Comparison of ENCODE assay signal across 8 cellular contexts in genomic region chr3:32467333-32468070, GRCh38. TPM values are rescaled to one million over a fixed set of nuclear protein-coding genes. Genes with fewer than 3 reads are reported as not detected.
A peak's percentile ranks its signal among the peaks of the same experiment; 100 is the strongest.
DNase-seq lines count a peak whose midpoint lies in the region; ATAC-seq, FAIRE-seq and TF ChIP-seq lines count a peak whose summit lies in the region.

No MANE protein-coding gene starts in this region.

- whole genome bisulfite sequencing in A549 (ENCODE audit: missing lambda C conversion rate), result 39% methylated on average over 29 of the region's 41 CpGs

- peaks cover 34% of the 10 kb centered on the region for H3K4me1 Mint-ChIP-seq in activated CD8-positive, alpha-beta T cell treated with anti-CD3 and anti-CD28 coated beads, Interleukin-2, amount 10 ng/mL, durations not matched to agents 7 days and 5 days (ENCODE audit: low read depth)
- H3K4me1 Mint-ChIP-seq in effector memory CD8-positive, alpha-beta T cell (ENCODE audit: low read depth in 2 of 2), result peaks cover 11 to 27% of the 10 kb centered on the region in 2 donors

- CTCF ChIA-PET in A549 (lab: Yijun Ruan, JAX), result interaction anchor here (0.6 to 7.2 kb wide), 62 partner anchors 11 to 1618 kb away, joined by 3 to 132 read pairs (median 5); partner anchors contain the start of gene CMTM6
- CTCF ChIA-PET in activated CD8-positive, alpha-beta T cell treated with anti-CD3 and anti-CD28 coated beads, Interleukin-2, amount 10 ng/mL, durations not matched to agents 7 days and 5 days (lab: Charles Lee), result interaction anchor here (0.6 to 6.0 kb wide), 52 partner anchors 8 to 291 kb away, joined by 3 to 107 read pairs (median 6); partner anchors contain the start of genes CMTM6, CMTM7 and CMTM8

- H3K27ac ChIP-seq in A549, result no peak overlapping the region

- POLR2A ChIA-PET in A549 (lab: Yijun Ruan, JAX), result interaction anchor here (1.2 kb wide), 1 partner anchor 76 kb away, joined by 5 read pairs; the partner anchor contains the start of gene CMTM7
- POLR2A ChIA-PET in activated CD8-positive, alpha-beta T cell treated with anti-CD3 and anti-CD28 coated beads, Interleukin-2, amount 10 ng/mL, durations not matched to agents 7 days and 5 days (lab: Charles Lee), result interaction anchor here (1.2 to 1.9 kb wide), 3 partner anchors 29 to 95 kb away, joined by 3 to 8 read pairs (median 6); no protein-coding TSS in a partner anchor

- FAIRE-seq in A549 (lab: Jason Lieb, UNC) (no peak), GM18507 (lab: Jason Lieb, UNC) (peak; percentile 33)

- TF ChIP-seq CTCF in A549 (IDR thresholded peaks at IDR 0.05), result peak; percentile 97

- TF ChIP-seq POLR2A in A549 (IDR thresholded peaks at IDR 0.05; ENCODE audit: low read length), result no peak

- H3K4me3 Mint-ChIP-seq in activated CD8-positive, alpha-beta T cell treated with anti-CD3 and anti-CD28 coated beads, Interleukin-2, amount 10 ng/mL, durations not matched to agents 7 days and 5 days, result peak overlapping the region; percentile 17
- H3K4me3 Mint-ChIP-seq in effector memory CD8-positive, alpha-beta T cell, result peak overlapping the region in 1 of 2 donors; percentile 32

- peak; percentile 81 to 88 for TF ChIP-seq RAD21 in A549 (conservative IDR thresholded peaks at IDR 0.05 in 1 of 2, IDR thresholded peaks at IDR 0.05 in 1 of 2)

- H3K4me1 ChIP-seq in A549, result peaks cover 17% of the 10 kb centered on the region

- peaks cover 14% of the 10 kb centered on the region for H3K36me3 Mint-ChIP-seq in activated CD8-positive, alpha-beta T cell treated with anti-CD3 and anti-CD28 coated beads, Interleukin-2, amount 10 ng/mL, durations not matched to agents 7 days and 5 days (ENCODE audit: low read depth)
- no peaks in the 10 kb centered on the region for H3K36me3 Mint-ChIP-seq in effector memory CD8-positive, alpha-beta T cell (ENCODE audit: insufficient read depth)

- no peaks in the 10 kb centered on the region for H3K9me3 ChIP-seq in A549

- H3K27me3 Mint-ChIP-seq in activated CD8-positive, alpha-beta T cell treated with anti-CD3 and anti-CD28 coated beads, Interleukin-2, amount 10 ng/mL, durations not matched to agents 7 days and 5 days (ENCODE audit: low read depth), result no peaks in the 10 kb centered on the region
- no peaks in the 10 kb centered on the region for H3K27me3 Mint-ChIP-seq in effector memory CD8-positive, alpha-beta T cell

- peak overlapping the region; percentile 53 for H3K4me2 ChIP-seq in A549

- no peaks in the 10 kb centered on the region for H3K9me3 Mint-ChIP-seq in activated CD8-positive, alpha-beta T cell treated with anti-CD3 and anti-CD28 coated beads, Interleukin-2, amount 10 ng/mL, durations not matched to agents 7 days and 5 days (ENCODE audit: insufficient read depth)
- H3K9me3 Mint-ChIP-seq in effector memory CD8-positive, alpha-beta T cell, result no peaks in the 10 kb centered on the region

- no peak for TF ChIP-seq EP300 in A549 (IDR thresholded peaks at IDR 0.05)

- peak; percentile 91 to 95 for ATAC-seq in A549
- peak; percentile 69 for ATAC-seq in HG03066 (IDR thresholded peaks at IDR 0.05; ENCODE audit: low read depth, unreplicated experiment)
- peak; percentile 90 for ATAC-seq in activated CD8-positive, alpha-beta T cell treated with anti-CD3 and anti-CD28 coated beads, Interleukin-2, amount 10 ng/mL, durations not matched to agents 7 days and 5 days
- peak; percentile 96 for ATAC-seq in effector memory CD8-positive, alpha-beta T cell (replicated peaks)

- DNase-seq in A549 (ENCODE audit: low read depth in 1 of 2, low spot score in 1 of 2) (peak; percentile 64 to 82), GM18507 (ENCODE audit: extremely low spot score, insufficient read length, low read depth) (peak; percentile 72), NCI-H460 (ENCODE audit: extremely low read depth, low read depth) (peak; percentile 26), mesenteric fat pad (ENCODE audit: low spot score) (peak; percentile 95)
- DNase-seq in activated CD8-positive, alpha-beta T cell treated with anti-CD3 and anti-CD28 coated beads, Interleukin-2, amount 10 ng/mL, durations not matched to agents 7 days and 5 days, result peak; percentile 76
- peak; percentile 78 to 84 (median 78) for DNase-seq in effector memory CD8-positive, alpha-beta T cell
- peak; percentile 63 for DNase-seq in stimulated activated CD8-positive, alpha-beta memory T cell treated with anti-CD3 and anti-CD28 coated beads, Interleukin-12 subunit alpha, Interleukin-12 subunit beta, amount 100 ng/mL, for 4 hours (ENCODE audit: low read depth)

- no peak overlapping the region for H3K27ac Mint-ChIP-seq in activated CD8-positive, alpha-beta T cell treated with anti-CD3 and anti-CD28 coated beads, Interleukin-2, amount 10 ng/mL, durations not matched to agents 7 days and 5 days
- H3K27ac Mint-ChIP-seq in effector memory CD8-positive, alpha-beta T cell, result no peak overlapping the region

- H3K4me3 ChIP-seq in A549, result no peak overlapping the region

TF ChIP-seq in A549, 52 proteins besides CTCF, POLR2A, EP300 and RAD21:
- peak; percentile 54 for TF ChIP-seq MAX (IDR thresholded peaks at IDR 0.05)
- no peak for TF ChIP-seq NPAS2 (CRISPR knock-in tag; IDR thresholded peaks at IDR 0.05; ENCODE audit: borderline replicate concordance)
- TF ChIP-seq SMC3 (IDR thresholded peaks at IDR 0.05), result peak; percentile 90
- TF ChIP-seq TFCP2L1 (CRISPR knock-in tag; IDR thresholded peaks at IDR 0.05), result no peak

RNA-seq across cellular contexts. Expression of gene CMTM6, which starts 35.1 kb away (rescaled TPM):
- polyA plus RNA-seq in A549 (2011; rRNA removed) (62.2 and 65.6 TPM in 2 replicates), A549 (2017; fragmentation: RNase III; extraction: RNeasy Plus Mini Kit Qiagen cat#74134 plus additional on column Dnase treatment) (43.9 to 49.9 TPM (median 49.5 TPM) in 3 replicates)
- 13.4 and 16.3 TPM in 2 replicates for polyA plus RNA-seq in A549 (2012; cell fraction: cytosol; rRNA removed)
- polyA plus RNA-seq in A549 (2012; cell fraction: nucleus; rRNA removed), result 3.6 and 6.6 TPM in 2 replicates
- polyA minus RNA-seq in A549 (2011; rRNA and poly(A)+ RNA removed), result 13.6 and 16.2 TPM in 2 replicates
- 33.2 and 34.6 TPM in 2 replicates for total RNA-seq in NCI-H460 (2014; rRNA removed; shearing (Covaris generic))
- 26.6 and 28.1 TPM in 2 replicates for polyA plus RNA-seq in NCI-H460 (2014; cell fraction: nucleus; rRNA removed)
- 10 to 100 TPM; 49.1 to 51.5 TPM for total RNA-seq in activated CD8-positive, alpha-beta T cell treated with anti-CD3 and anti-CD28 coated beads, Interleukin-2, amount 10 ng/mL, durations not matched to agents 7 days and 5 days
- 52.4 TPM for total RNA-seq in mesenteric fat pad

Comparison
In these comparisons a context has a peak if more than half of its experiments do, and no peak if none do; other contexts are left out.
1. DNase-seq: peak in every context shown above with its lines; median percentile 95 in mesenteric fat pad; 78 in effector memory CD8-positive, alpha-beta T cell; 76 in activated CD8-positive, alpha-beta T cell treated with anti-CD3 and anti-CD28 coated beads, Interleukin-2, amount 10 ng/mL, durations not matched to agents 7 days and 5 days; 73 in A549; 72 in GM18507; 63 in stimulated activated CD8-positive, alpha-beta memory T cell treated with anti-CD3 and anti-CD28 coated beads, Interleukin-12 subunit alpha, Interleukin-12 subunit beta, amount 100 ng/mL, for 4 hours; 26 in NCI-H460.